ENCODE assay signal across 20 cellular contexts in the genomic region with DNA sequence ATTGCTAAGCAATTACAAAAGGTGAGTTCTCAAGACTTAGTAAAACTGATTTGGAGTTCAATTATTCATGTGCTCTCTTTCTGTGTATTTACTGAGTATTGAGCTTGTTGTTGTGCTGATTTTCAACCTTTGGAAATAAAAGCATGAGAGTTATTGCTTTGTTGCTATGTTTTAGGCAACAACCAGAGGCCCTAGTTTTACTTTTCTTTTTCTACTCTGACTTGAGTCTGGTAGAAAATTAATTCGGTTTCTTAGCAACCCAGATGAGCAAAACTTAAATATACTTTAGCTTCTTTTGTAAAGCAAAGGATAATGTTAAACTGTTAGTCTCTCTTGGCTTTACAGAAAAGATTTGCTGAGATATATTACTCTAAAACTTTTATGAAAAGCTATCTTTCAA.
DNase-seq lines count a peak whose midpoint lies in the region; ATAC-seq and TF ChIP-seq lines count a peak whose summit lies in the region.
"Had no signal": no experiment of that assay in that cellular context is flagged by ENCODE, and none has a peak within 500 bp of the region (broad histone marks: within the 10 kb centered on the region; RNA-seq: fewer than 3 reads in every experiment).

No MANE protein-coding gene starts in this region.

- no peaks in the 10 kb centered on the region for H3F3A ChIP-seq in smooth muscle cell (ENCODE audit: low read depth)

- H3K36me3 ChIP-seq in endodermal cell (ENCODE audit: control insufficient read depth, insufficient read depth, low read length) (no peaks in the 10 kb centered on the region), lower lobe of right lung (no peaks in the 10 kb centered on the region), smooth muscle cell (ENCODE audit: low read depth) (no peaks in the 10 kb centered on the region)
- H3K36me3 ChIP-seq: SJCRH30, thyroid gland had no signal

- ATAC-seq in GM18498 (IDR thresholded peaks at IDR 0.05; ENCODE audit: unreplicated experiment) (peak; percentile 62), GM21786 (IDR thresholded peaks at IDR 0.05; ENCODE audit: unreplicated experiment) (peak; percentile 68), HG03280 (IDR thresholded peaks at IDR 0.05; ENCODE audit: unreplicated experiment) (peak; percentile 76), lower lobe of right lung (no peak), HG02588 (IDR thresholded peaks at IDR 0.05; ENCODE audit: unreplicated experiment) (no peak)
- ATAC-seq: activated CD8-positive, alpha-beta T cell treated with anti-CD3 and anti-CD28 coated beads for 36 hours; activated T-cell treated with anti-CD3 and anti-CD28 coated beads, Interleukin-2, amount 50 U/mL, for 4 hours; stimulated activated effector memory CD8-positive, alpha-beta T cell treated with anti-CD3 and anti-CD28 coated beads, Interleukin-12 subunit alpha, Interleukin-12 subunit beta, amount 100 ng/mL, for 72 hours; T-helper 17 cell had no signal

- H3K4me2 ChIP-seq in smooth muscle cell: no peak overlapping the region
- H3K4me2 ChIP-seq: PC-9 had no signal

- H3K79me2 ChIP-seq in smooth muscle cell (ENCODE audit: low read depth): no peaks in the 10 kb centered on the region

- H3K27ac Mint-ChIP-seq in endodermal cell: no peak overlapping the region
- H3K27ac Mint-ChIP-seq: activated CD8-positive, alpha-beta T cell treated with anti-CD3 and anti-CD28 coated beads for 36 hours; activated naive CD4-positive, alpha-beta T cell treated with anti-CD3 and anti-CD28 coated beads, Interleukin-2, amount 50 U/mL, for 24 hours; HFFc6; stimulated activated effector memory CD8-positive, alpha-beta T cell treated with anti-CD3 and anti-CD28 coated beads, Interleukin-12 subunit alpha, Interleukin-12 subunit beta, amount 100 ng/mL, for 72 hours; T-helper 17 cell had no signal

- no peak for DNase-seq in endodermal cell
- DNase-seq in lower lobe of right lung: no peak
- DNase-seq in smooth muscle cell (lab: John Stamatoyannopoulos, UW; ENCODE audit: unreplicated experiment): no peak
- DNase-seq in GM10248 (ENCODE audit: extremely low spot score): no peak
- DNase-seq: activated CD8-positive, alpha-beta T cell treated with anti-CD3 and anti-CD28 coated beads for 36 hours; activated T-cell treated with anti-CD3 and anti-CD28 coated beads, Interleukin-2, amount 50 U/mL, for 4 hours; HFFc6; NCI-H1417 treated with DMSO at 0.1 percent for 48 hours; NCI-H774; PC-9; SJCRH30; T-helper 17 cell; thyroid gland had no signal

- POLR2A ChIA-PET in GM10248 (lab: Yijun Ruan, JAX): no interaction called here

- intact Hi-C loops in lower lobe of right lung (cut with DNase I): no loop called here

- H3K9me3 ChIP-seq in endodermal cell (ENCODE audit: control insufficient read depth, low read length): no peaks in the 10 kb centered on the region
- H3K9me3 ChIP-seq in lower lobe of right lung: no peaks in the 10 kb centered on the region
- H3K9me3 ChIP-seq in smooth muscle cell (replicated peaks; ENCODE audit: low read depth): no peaks in the 10 kb centered on the region
- H3K9me3 ChIP-seq: SJCRH30, thyroid gland had no signal

- H4K20me1 ChIP-seq in smooth muscle cell (ENCODE audit: low read depth): no peaks in the 10 kb centered on the region

- H3K27me3 Mint-ChIP-seq in endodermal cell (ENCODE audit: insufficient read depth): no peaks in the 10 kb centered on the region
- H3K27me3 Mint-ChIP-seq: activated CD8-positive, alpha-beta T cell treated with anti-CD3 and anti-CD28 coated beads for 36 hours; T-helper 17 cell had no signal

- H3K4me3 ChIP-seq in endodermal cell (ENCODE audit: low read length): no peak overlapping the region
- no peak overlapping the region for H3K4me3 ChIP-seq in lower lobe of right lung
- no peak overlapping the region for H3K4me3 ChIP-seq in smooth muscle cell
- H3K4me3 ChIP-seq: PC-9, SJCRH30, thyroid gland had no signal

- peaks cover 8% of the 10 kb centered on the region for H3K9me3 Mint-ChIP-seq in endodermal cell
- H3K9me3 Mint-ChIP-seq: activated CD8-positive, alpha-beta T cell treated with anti-CD3 and anti-CD28 coated beads for 36 hours; activated naive CD4-positive, alpha-beta T cell treated with anti-CD3 and anti-CD28 coated beads, Interleukin-2, amount 50 U/mL, for 24 hours; activated T-cell treated with anti-CD3 and anti-CD28 coated beads, Interleukin-2, amount 50 U/mL, for 4 hours; HFFc6; stimulated activated effector memory CD8-positive, alpha-beta T cell treated with anti-CD3 and anti-CD28 coated beads, Interleukin-12 subunit alpha, Interleukin-12 subunit beta, amount 100 ng/mL, for 72 hours had no signal

- H3K4me1 ChIP-seq in endodermal cell (ENCODE audit: control insufficient read depth, insufficient read depth, low read length) (no peaks in the 10 kb centered on the region), lower lobe of right lung (no peaks in the 10 kb centered on the region), smooth muscle cell (ENCODE audit: low read depth) (no peaks in the 10 kb centered on the region)
- H3K4me1 ChIP-seq: SJCRH30, thyroid gland had no signal

- H2AFZ ChIP-seq in smooth muscle cell (ENCODE audit: low read depth): no peak overlapping the region
- H2AFZ ChIP-seq: PC-9 had no signal

- TF ChIP-seq CTCF in endodermal cell (conservative IDR thresholded peaks at IDR 0.05): no peak
- TF ChIP-seq CTCF in lower lobe of right lung (IDR thresholded peaks at IDR 0.05): no peak
- TF ChIP-seq CTCF in smooth muscle cell (IDR thresholded peaks at IDR 0.05; ENCODE audit: borderline replicate concordance, insufficient read depth, poor library complexity, severe bottlenecking): no peak
- TF ChIP-seq CTCF in GM10248 (IDR thresholded peaks at IDR 0.05; ENCODE audit: control extremely low read depth, extremely low read depth, low read depth, missing control alignments): no peak

- H3K27me3 ChIP-seq in endodermal cell (ENCODE audit: control insufficient read depth, insufficient read depth, low read length, poor library complexity, severe bottlenecking): no peaks in the 10 kb centered on the region
- no peaks in the 10 kb centered on the region for H3K27me3 ChIP-seq in lower lobe of right lung (ENCODE audit: low read depth)
- no peaks in the 10 kb centered on the region for H3K27me3 ChIP-seq in smooth muscle cell (ENCODE audit: low read depth)
- H3K27me3 ChIP-seq: SJCRH30, thyroid gland had no signal

- H3K27ac ChIP-seq in endodermal cell (ENCODE audit: low read depth, low read length) (peak overlapping the region; percentile 3), lower lobe of right lung (no peak overlapping the region), smooth muscle cell (ENCODE audit: low read depth) (no peak overlapping the region)
- H3K27ac ChIP-seq: C4-2B, PC-9, SJCRH30, thyroid gland had no signal

- 29% methylated on average over 1 of the region's 1 CpG; no CpG with 5 or more reads in 1 of the 2 experiments for WGBS in endodermal cell (ENCODE audit: insufficient coverage in 1 of 2, insufficient read length in 1 of 2), 2 experiments
- 48% methylated on average over 1 of the region's 1 CpG for WGBS in smooth muscle cell (ENCODE audit: low lambda C conversion rate)

- H3K4me1 Mint-ChIP-seq in endodermal cell: no peaks in the 10 kb centered on the region
- H3K4me1 Mint-ChIP-seq: activated naive CD4-positive, alpha-beta T cell treated with anti-CD3 and anti-CD28 coated beads, Interleukin-2, amount 50 U/mL, for 24 hours; stimulated activated effector memory CD8-positive, alpha-beta T cell treated with anti-CD3 and anti-CD28 coated beads, Interleukin-12 subunit alpha, Interleukin-12 subunit beta, amount 100 ng/mL, for 72 hours; T-helper 17 cell had no signal

- H3K9ac ChIP-seq in endodermal cell (ENCODE audit: extremely low read depth, low read length, poor library complexity, severe bottlenecking) (no peak overlapping the region), smooth muscle cell (ENCODE audit: low read depth) (no peak overlapping the region)

- no peak overlapping the region for H3K4me3 Mint-ChIP-seq in endodermal cell
- H3K4me3 Mint-ChIP-seq: activated CD8-positive, alpha-beta T cell treated with anti-CD3 and anti-CD28 coated beads for 36 hours; activated naive CD4-positive, alpha-beta T cell treated with anti-CD3 and anti-CD28 coated beads, Interleukin-2, amount 50 U/mL, for 24 hours; activated T-cell treated with anti-CD3 and anti-CD28 coated beads, Interleukin-2, amount 50 U/mL, for 4 hours; HFFc6; stimulated activated effector memory CD8-positive, alpha-beta T cell treated with anti-CD3 and anti-CD28 coated beads, Interleukin-12 subunit alpha, Interleukin-12 subunit beta, amount 100 ng/mL, for 72 hours; T-helper 17 cell had no signal

- H3K36me3 Mint-ChIP-seq in endodermal cell (ENCODE audit: low read depth): no peaks in the 10 kb centered on the region
- H3K36me3 Mint-ChIP-seq: activated naive CD4-positive, alpha-beta T cell treated with anti-CD3 and anti-CD28 coated beads, Interleukin-2, amount 50 U/mL, for 24 hours; stimulated activated effector memory CD8-positive, alpha-beta T cell treated with anti-CD3 and anti-CD28 coated beads, Interleukin-12 subunit alpha, Interleukin-12 subunit beta, amount 100 ng/mL, for 72 hours had no signal

- CTCF ChIA-PET in GM10248 (lab: Yijun Ruan, JAX): interaction anchor here (0.9 to 2.9 kb wide), 4 partner anchors 14 to 668 kb away, joined by 3 to 16 read pairs (median 3); no protein-coding TSS in a partner anchor

Comparison
In these comparisons a context has a peak if more than half of its experiments do, and no peak if none do; other contexts are left out.
1. ATAC-seq: peak in GM18498 (single experiment), GM21786 (single experiment) and HG03280 (single experiment); none in lower lobe of right lung (0 of 2) and HG02588 (single experiment).